In the genomic region with DNA sequence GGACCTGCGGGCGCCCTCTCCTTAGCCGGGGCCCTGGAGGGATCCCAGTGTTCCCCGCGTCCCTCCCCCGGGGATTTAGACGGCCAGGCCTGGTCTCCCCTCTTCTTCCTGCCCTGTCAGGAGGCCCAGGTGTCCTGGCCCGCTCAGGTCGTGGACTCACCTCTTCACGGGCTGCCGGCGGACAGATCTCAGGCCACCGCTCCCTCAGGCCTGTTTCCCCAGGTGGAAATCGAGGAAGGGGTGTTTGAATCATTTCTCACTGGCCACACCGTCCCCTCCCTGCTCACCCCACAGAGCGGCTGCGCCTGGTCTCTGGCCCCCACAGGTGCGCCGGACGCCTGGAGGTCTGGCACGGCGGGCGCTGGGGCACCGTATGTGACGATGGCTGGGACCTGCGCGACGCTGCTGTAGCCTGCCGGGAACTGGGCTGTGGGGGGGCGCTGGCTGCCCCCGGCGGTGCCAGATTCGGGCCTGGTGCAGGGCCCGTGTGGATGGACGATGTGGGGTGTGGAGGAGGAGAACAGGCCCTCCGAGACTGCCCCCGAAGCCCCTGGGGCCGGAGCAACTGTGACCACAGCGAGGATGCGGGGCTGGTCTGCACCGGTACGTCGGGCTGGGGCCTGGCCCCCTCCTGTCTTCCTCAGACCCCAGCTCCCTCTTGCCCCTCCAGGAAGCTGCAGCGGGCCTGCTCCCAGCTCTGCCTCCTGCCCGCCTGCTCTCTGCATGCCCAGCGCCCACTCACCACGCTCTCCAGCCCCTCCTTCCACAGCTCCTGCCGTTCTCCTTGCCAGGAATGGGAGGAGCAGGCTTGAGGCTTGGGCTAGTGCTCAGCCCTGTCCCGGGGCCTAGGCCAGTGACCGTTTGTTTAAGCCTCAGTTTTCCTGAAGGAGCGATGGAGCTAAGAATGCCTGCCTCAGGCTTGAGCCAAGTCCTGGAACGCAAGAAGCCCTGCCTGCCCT, we compare ENCODE assay signal across 1 cellular context.
TF ChIP-seq lines count a peak whose summit lies in the region.

No MANE protein-coding gene starts in this region.

TF ChIP-seq in K562, 482 proteins besides CTCF, POLR2A, EP300 and RAD21:
- TF ChIP-seq ZBTB43 (CRISPR knock-in tag; IDR thresholded peaks at IDR 0.05) (no peak), MEF2A (IDR thresholded peaks at IDR 0.05; ENCODE audit: control insufficient read depth, low read depth, low read length) (no peak), CBFB (CRISPR knock-in tag; IDR thresholded peaks at IDR 0.05) (no peak), ZNF740 (CRISPR knock-in tag; IDR thresholded peaks at IDR 0.05) (0 out of 2 replicates have a peak, but pooled peaks have one; percentile 58), ZNF740 (tag; IDR thresholded peaks at IDR 0.05) (no peak), FIP1L1 (IDR thresholded peaks at IDR 0.05; ENCODE audit: low read depth, low read length, poor library complexity, severe bottlenecking) (peak; percentile 53), RFX5 (IDR thresholded peaks at IDR 0.05; ENCODE audit: low read depth, low read length) (no peak), STAT6 (CRISPR knock-in tag; IDR thresholded peaks at IDR 0.05) (no peak), NEUROD1 (IDR thresholded peaks at IDR 0.05; ENCODE audit: borderline replicate concordance, low read depth, low read length, partially characterized antibody) (no peak), ZNF780A (CRISPR knock-in tag; IDR thresholded peaks at IDR 0.05) (no peak), DIDO1 (tag; IDR thresholded peaks at IDR 0.05; ENCODE audit: low read depth) (no peak), DEAF1 (CRISPR knock-in tag; IDR thresholded peaks at IDR 0.05) (no peak), ZNF79 (CRISPR knock-in tag; IDR thresholded peaks at IDR 0.05; ENCODE audit: low read depth) (no peak), POLR2G (IDR thresholded peaks at IDR 0.05; ENCODE audit: low read depth, low read length) (peak; percentile 66), HNRNPL (IDR thresholded peaks at IDR 0.05; ENCODE audit: low read depth, low read length) (0 out of 2 replicates have a peak, but pooled peaks have one; percentile 38), NR4A1 (CRISPR knock-in tag; IDR thresholded peaks at IDR 0.05) (no peak), NR4A1 (tag; IDR thresholded peaks at IDR 0.05) (no peak)
